In the genomic region with DNA sequence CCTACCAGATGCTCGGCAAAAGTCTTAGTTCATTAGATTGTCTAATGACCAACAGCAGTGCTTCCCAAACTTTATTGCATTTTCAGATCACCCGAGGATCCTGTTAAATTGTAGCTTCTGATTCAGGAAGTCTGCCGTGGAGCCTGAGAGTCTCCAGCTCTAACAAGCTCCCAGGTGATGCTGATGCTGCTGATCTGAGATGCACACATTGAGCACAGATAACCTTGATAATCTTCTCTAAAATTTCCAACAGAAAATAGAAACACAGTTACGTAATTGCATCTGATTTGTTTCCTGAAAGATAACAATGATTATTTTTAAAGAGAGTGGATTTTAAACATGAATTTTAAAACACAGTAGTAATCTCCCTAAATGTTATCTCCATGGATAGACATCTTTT, we compare ENCODE assay signal across 19 cellular contexts.
"Had no signal": no experiment of that assay in that cellular context is flagged by ENCODE, and none has a peak within 500 bp of the region (broad histone marks: within the 10 kb centered on the region; RNA-seq: fewer than 3 reads in every experiment).

No MANE protein-coding gene starts in this region.

- H3K36me3 ChIP-seq: gastrocnemius medialis, suprapubic skin, tibial artery, upper lobe of left lung, uterus had no signal

- DNase-seq: effector memory CD4-positive, alpha-beta T cell; gastrocnemius medialis; islet precursor cell; mammary epithelial cell; naive thymus-derived CD4-positive, alpha-beta T cell; nephron progenitor cell; psoas muscle; small intestine; stimulated activated CD4-positive, alpha-beta T cell treated with anti-CD3 and anti-CD28 coated beads, Interleukin-4, amount 100 ng/mL, for 1 hour; stimulated activated CD8-positive, alpha-beta memory T cell treated with anti-CD3 and anti-CD28 coated beads, Interleukin-4, amount 100 ng/mL, for 48 hours; stimulated activated naive CD8-positive, alpha-beta T cell treated with anti-CD3 and anti-CD28 coated beads, Interleukin-15, Interleukin-2, amounts not matched to agents 100 U/mL and 50 U/mL, for 24 hours; tibial artery; upper lobe of left lung had no signal

- ATAC-seq: esophagus mucosa; left lobe of liver; naive thymus-derived CD4-positive, alpha-beta T cell; stimulated activated effector memory CD8-positive, alpha-beta T cell treated with anti-CD3 and anti-CD28 coated beads, Interleukin-12 subunit alpha, Interleukin-12 subunit beta, amount 100 ng/mL, for 72 hours; stimulated activated naive CD8-positive, alpha-beta T cell treated with anti-CD3 and anti-CD28 coated beads, Interleukin-15, Interleukin-2, amounts not matched to agents 100 U/mL and 50 U/mL, for 24 hours had no signal

- H3K4me3 ChIP-seq: gastrocnemius medialis, psoas muscle, suprapubic skin, tibial artery, upper lobe of left lung, uterus had no signal

- H3K9me3 ChIP-seq: gastrocnemius medialis, psoas muscle, suprapubic skin, tibial artery, upper lobe of left lung, uterus had no signal

- H3K27ac ChIP-seq: gastrocnemius medialis, psoas muscle, suprapubic skin, tibial artery, upper lobe of left lung, uterus had no signal

- H3K4me1 ChIP-seq: suprapubic skin, tibial artery, upper lobe of left lung, uterus had no signal

- H3K27me3 ChIP-seq: gastrocnemius medialis, tibial artery, upper lobe of left lung, uterus had no signal

- FAIRE-seq: endometrium, small intestine had no signal
